ENCODE assay signal across 28 cellular contexts in genomic region chr14:29798078-29798477, GRCh38.
"Had no signal": no experiment of that assay in that cellular context is flagged by ENCODE, and none has a peak within 500 bp of the region (broad histone marks: within the 10 kb centered on the region; RNA-seq: fewer than 3 reads in every experiment).

No MANE protein-coding gene starts in this region.

- H3K4me1 ChIP-seq: suprapubic skin, testis, transverse colon, upper lobe of left lung, upper lobe of right lung, uterus, vagina had no signal

- ATAC-seq: stimulated activated effector memory CD8-positive, alpha-beta T cell treated with anti-CD3 and anti-CD28 coated beads, Interleukin-12 subunit alpha, Interleukin-12 subunit beta, amount 100 ng/mL, for 72 hours; stimulated activated memory B cell treated with anti-CD40 and anti-IgM and Interleukin-4, amounts not matched to agents 10 μg/mL and 1 μg/mL and 100 μg/mL, for 72 hours; stimulated activated naive B cell treated with anti-CD40 and anti-IgM and Interleukin-4, amounts not matched to agents 10 μg/mL and 1 μg/mL and 100 μg/mL, for 72 hours; stimulated activated naive CD8-positive, alpha-beta T cell treated with anti-CD3 and anti-CD28 coated beads, Interleukin-15, amount 100 ng/mL, for 72 hours; stimulated activated naive CD8-positive, alpha-beta T cell treated with anti-CD3 and anti-CD28 coated beads, Interleukin-15, Interleukin-2, amounts not matched to agents 100 U/mL and 50 U/mL, for 24 hours; upper lobe of right lung had no signal

- H3K27ac ChIP-seq: stomach, suprapubic skin, testis, thoracic aorta, thyroid gland, tibial artery, transverse colon, upper lobe of left lung, upper lobe of right lung, uterus, vagina had no signal

- H3K36me3 ChIP-seq: stomach, suprapubic skin, thoracic aorta, thyroid gland, tibial artery, tibial nerve, transverse colon, upper lobe of left lung, upper lobe of right lung, uterus, vagina had no signal

- H3K27ac Mint-ChIP-seq: stimulated activated effector memory CD8-positive, alpha-beta T cell treated with anti-CD3 and anti-CD28 coated beads, Interleukin-12 subunit alpha, Interleukin-12 subunit beta, amount 100 ng/mL, for 72 hours; stimulated activated memory B cell treated with anti-CD40 and anti-IgM and Interleukin-4, amounts not matched to agents 10 μg/mL and 1 μg/mL and 100 μg/mL, for 72 hours; stimulated activated naive B cell treated with anti-CD40 and anti-IgM and Interleukin-4, amounts not matched to agents 10 μg/mL and 1 μg/mL and 100 μg/mL, for 72 hours; stimulated activated naive CD8-positive, alpha-beta T cell treated with anti-CD3 and anti-CD28 coated beads, Interleukin-15, amount 100 ng/mL, for 72 hours; stimulated activated naive CD8-positive, alpha-beta T cell treated with anti-CD3 and anti-CD28 coated beads, Interleukin-15, Interleukin-2, amounts not matched to agents 100 ng/mL and 50 ng/mL, for 24 hours; type B pancreatic cell had no signal

- H3K27me3 Mint-ChIP-seq: stimulated activated memory B cell treated with anti-CD40 and anti-IgM and Interleukin-4, amounts not matched to agents 10 μg/mL and 1 μg/mL and 100 μg/mL, for 72 hours; stimulated activated naive B cell treated with anti-CD40 and anti-IgM and Interleukin-4, amounts not matched to agents 10 μg/mL and 1 μg/mL and 100 μg/mL, for 72 hours; stimulated activated naive CD8-positive, alpha-beta T cell treated with anti-CD3 and anti-CD28 coated beads, Interleukin-15, amount 100 ng/mL, for 72 hours; stimulated activated naive CD8-positive, alpha-beta T cell treated with anti-CD3 and anti-CD28 coated beads, Interleukin-15, Interleukin-2, amounts not matched to agents 100 ng/mL and 50 ng/mL, for 24 hours; type B pancreatic cell had no signal

- H3K4me3 Mint-ChIP-seq: stimulated activated effector memory CD8-positive, alpha-beta T cell treated with anti-CD3 and anti-CD28 coated beads, Interleukin-12 subunit alpha, Interleukin-12 subunit beta, amount 100 ng/mL, for 72 hours; stimulated activated memory B cell treated with anti-CD40 and anti-IgM and Interleukin-4, amounts not matched to agents 10 μg/mL and 1 μg/mL and 100 μg/mL, for 72 hours; stimulated activated naive B cell treated with anti-CD40 and anti-IgM and Interleukin-4, amounts not matched to agents 10 μg/mL and 1 μg/mL and 100 μg/mL, for 72 hours; stimulated activated naive CD8-positive, alpha-beta T cell treated with anti-CD3 and anti-CD28 coated beads, Interleukin-15, amount 100 ng/mL, for 72 hours; stimulated activated naive CD8-positive, alpha-beta T cell treated with anti-CD3 and anti-CD28 coated beads, Interleukin-15, Interleukin-2, amounts not matched to agents 100 ng/mL and 50 ng/mL, for 24 hours; type B pancreatic cell had no signal

- H3K36me3 Mint-ChIP-seq: stimulated activated effector memory CD8-positive, alpha-beta T cell treated with anti-CD3 and anti-CD28 coated beads, Interleukin-12 subunit alpha, Interleukin-12 subunit beta, amount 100 ng/mL, for 72 hours; stimulated activated memory B cell treated with anti-CD40 and anti-IgM and Interleukin-4, amounts not matched to agents 10 μg/mL and 1 μg/mL and 100 μg/mL, for 72 hours; stimulated activated naive B cell treated with anti-CD40 and anti-IgM and Interleukin-4, amounts not matched to agents 10 μg/mL and 1 μg/mL and 100 μg/mL, for 72 hours; type B pancreatic cell had no signal

- H3K27me3 ChIP-seq: stomach, suprapubic skin, testis, thyroid gland, tibial artery, tibial nerve, transverse colon, upper lobe of left lung, upper lobe of right lung, uterus, vagina had no signal

- DNase-seq: stimulated activated CD4-positive, alpha-beta T cell treated with anti-CD3 and anti-CD28 coated beads, Interleukin-2, amount 100 ng/mL, for 48 hours; stimulated activated CD4-positive, alpha-beta T cell treated with anti-CD3 and anti-CD28 coated beads, Interleukin-4, amount 100 ng/mL, for 1 hour; stimulated activated CD4-positive, alpha-beta T cell treated with anti-CD3 and anti-CD28 coated beads, Interleukin-4, amount 100 ng/mL, for 24 hours; stimulated activated CD4-positive, alpha-beta T cell treated with anti-CD3 and anti-CD28 coated beads, Interleukin-4, amount 100 ng/mL, for 4 hours; stimulated activated CD8-positive, alpha-beta memory T cell treated with anti-CD3 and anti-CD28 coated beads, Interleukin-4, amount 100 ng/mL, for 48 hours; stimulated activated naive B cell treated with anti-CD40 and anti-IgM and Interleukin-4, amounts not matched to agents 10 μg/mL and 1 μg/mL and 100 μg/mL, for 72 hours; stimulated activated naive CD4-positive, alpha-beta T cell; stimulated activated naive CD4-positive, alpha-beta T cell treated with Interleukin-2 at 50 U/mL for 16 hours; stimulated activated naive CD8-positive, alpha-beta T cell treated with anti-CD3 and anti-CD28 coated beads, Interleukin-15, amount 100 ng/mL, for 72 hours; stimulated activated naive CD8-positive, alpha-beta T cell treated with anti-CD3 and anti-CD28 coated beads, Interleukin-15, Interleukin-2, amounts not matched to agents 100 U/mL and 50 U/mL, for 24 hours; stomach; substantia nigra; testis; thyroid gland; tibial artery; transverse colon; trophoblast cell; upper lobe of left lung; upper lobe of right lung; uterus had no signal

- H3K4me1 Mint-ChIP-seq: stimulated activated effector memory CD8-positive, alpha-beta T cell treated with anti-CD3 and anti-CD28 coated beads, Interleukin-12 subunit alpha, Interleukin-12 subunit beta, amount 100 ng/mL, for 72 hours; stimulated activated naive B cell treated with anti-CD40 and anti-IgM and Interleukin-4, amounts not matched to agents 10 μg/mL and 1 μg/mL and 100 μg/mL, for 72 hours; stimulated activated naive CD8-positive, alpha-beta T cell treated with anti-CD3 and anti-CD28 coated beads, Interleukin-15, amount 100 ng/mL, for 72 hours had no signal

- H3K9me3 Mint-ChIP-seq: stimulated activated memory B cell treated with anti-CD40 and anti-IgM and Interleukin-4, amounts not matched to agents 10 μg/mL and 1 μg/mL and 100 μg/mL, for 72 hours; stimulated activated naive B cell treated with anti-CD40 and anti-IgM and Interleukin-4, amounts not matched to agents 10 μg/mL and 1 μg/mL and 100 μg/mL, for 72 hours; stimulated activated naive CD8-positive, alpha-beta T cell treated with anti-CD3 and anti-CD28 coated beads, Interleukin-15, amount 100 ng/mL, for 72 hours; stimulated activated naive CD8-positive, alpha-beta T cell treated with anti-CD3 and anti-CD28 coated beads, Interleukin-15, Interleukin-2, amounts not matched to agents 100 ng/mL and 50 ng/mL, for 24 hours had no signal

- H3K4me3 ChIP-seq: stomach, suprapubic skin, testis, thoracic aorta, thyroid gland, tibial artery, tibial nerve, transverse colon, upper lobe of left lung, upper lobe of right lung, uterus, vagina had no signal
